In the genomic region with DNA sequence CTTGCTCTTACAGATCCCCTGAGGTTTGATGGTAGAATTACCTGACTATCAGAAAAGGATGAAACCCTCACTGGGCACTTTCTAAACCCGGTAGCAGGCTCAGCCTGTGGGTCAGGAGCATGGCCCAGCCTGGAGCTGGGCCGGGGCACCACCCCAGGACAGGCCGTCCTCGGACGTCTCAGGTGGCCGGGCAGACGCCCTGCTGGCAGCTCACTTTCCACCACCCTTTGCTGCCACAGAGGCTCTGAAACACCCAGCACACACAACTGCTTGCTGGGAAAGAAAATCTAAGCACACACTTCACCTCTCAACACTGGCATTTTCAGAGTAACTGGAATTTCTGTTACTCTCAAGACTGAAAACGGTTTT, we compare ENCODE assay signal across 22 cellular contexts.
"Had no signal": no experiment of that assay in that cellular context is flagged by ENCODE, and none has a peak within 500 bp of the region (broad histone marks: within the 10 kb centered on the region; RNA-seq: fewer than 3 reads in every experiment).

No MANE protein-coding gene starts in this region.

- H3K36me3 Mint-ChIP-seq: natural killer cell had no signal

- H3K27me3 ChIP-seq: dorsolateral prefrontal cortex, heart right ventricle, ovary, testis, tibial nerve, upper lobe of right lung, vagina had no signal

- H3K27ac Mint-ChIP-seq: mesothelial cell of epicardium; natural killer cell; neural progenitor cell; stimulated activated naive B cell treated with anti-CD40 and anti-IgM and Interleukin-4, amounts not matched to agents 10 μg/mL and 1 μg/mL and 100 μg/mL, for 72 hours; stimulated activated naive CD8-positive, alpha-beta T cell treated with anti-CD3 and anti-CD28 coated beads, Interleukin-15, amount 100 ng/mL, for 72 hours had no signal

- H3K9ac ChIP-seq: neural progenitor cell had no signal

- ATAC-seq: left colon; natural killer cell; sciatic nerve; stimulated activated naive B cell treated with anti-CD40 and anti-IgM and Interleukin-4, amounts not matched to agents 10 μg/mL and 1 μg/mL and 100 μg/mL, for 72 hours; stimulated activated naive CD8-positive, alpha-beta T cell treated with anti-CD3 and anti-CD28 coated beads, Interleukin-15, amount 100 ng/mL, for 72 hours; upper lobe of right lung had no signal

- H3K36me3 ChIP-seq: neural progenitor cell, ovary had no signal

- H3K9me3 ChIP-seq: heart right ventricle, ovary, testis, tibial nerve, upper lobe of right lung, vagina had no signal

- DNase-seq: dorsolateral prefrontal cortex; effector CD8-positive, alpha-beta T cell; foreskin melanocyte; heart right ventricle; left colon; natural killer cell; nucleus accumbens; ovary; stimulated activated CD4-positive, alpha-beta T cell treated with anti-CD3 and anti-CD28 coated beads, Interleukin-2, amount 100 ng/mL, for 24 hours; stimulated activated CD4-positive, alpha-beta T cell treated with anti-CD3 and anti-CD28 coated beads, Interleukin-4, amount 100 ng/mL, for 4 hours; stimulated activated naive B cell treated with anti-CD40 and anti-IgM and Interleukin-4, amounts not matched to agents 10 μg/mL and 1 μg/mL and 100 μg/mL, for 72 hours; stimulated activated naive CD8-positive, alpha-beta T cell treated with anti-CD3 and anti-CD28 coated beads, Interleukin-15, amount 100 ng/mL, for 72 hours; testis; upper lobe of right lung had no signal

- H3K4me3 Mint-ChIP-seq: mesothelial cell of epicardium; natural killer cell; neural progenitor cell; stimulated activated naive B cell treated with anti-CD40 and anti-IgM and Interleukin-4, amounts not matched to agents 10 μg/mL and 1 μg/mL and 100 μg/mL, for 72 hours; stimulated activated naive CD8-positive, alpha-beta T cell treated with anti-CD3 and anti-CD28 coated beads, Interleukin-15, amount 100 ng/mL, for 72 hours had no signal

- FAIRE-seq: keratinocyte had no signal

- H3K27ac ChIP-seq: coronary artery, neural progenitor cell, ovary, skin epidermis, testis, tibial nerve, upper lobe of right lung, vagina had no signal

- H3K27me3 Mint-ChIP-seq: stimulated activated naive B cell treated with anti-CD40 and anti-IgM and Interleukin-4, amounts not matched to agents 10 μg/mL and 1 μg/mL and 100 μg/mL, for 72 hours; stimulated activated naive CD8-positive, alpha-beta T cell treated with anti-CD3 and anti-CD28 coated beads, Interleukin-15, amount 100 ng/mL, for 72 hours had no signal

- H3K4me3 ChIP-seq: coronary artery, dorsolateral prefrontal cortex, heart right ventricle, neural progenitor cell, ovary, skin epidermis, testis, tibial nerve, upper lobe of right lung, vagina had no signal
